25 cellular contexts compared by ENCODE assay signal in genomic region chr14:35078082-35078481, GRCh38.
"Had no signal": no experiment of that assay in that cellular context is flagged by ENCODE, and none has a peak within 500 bp of the region (broad histone marks: within the 10 kb centered on the region; RNA-seq: fewer than 3 reads in every experiment).

No MANE protein-coding gene starts in this region.

- H3K9me3 ChIP-seq: ascending aorta, body of pancreas, SJSA1 had no signal

- H3K4me1 ChIP-seq: ascending aorta, body of pancreas, SJSA1 had no signal

- DNase-seq: activated CD4-positive, alpha-beta T cell treated with anti-CD3 and anti-CD28 coated beads for 4 hours; activated CD8-positive, alpha-beta memory T cell treated with anti-CD3 and anti-CD28 coated beads, Interleukin-2, amount 50 U/mL, for 4 hours; activated CD8-positive, alpha-beta T cell treated with anti-CD3 and anti-CD28 coated beads for 36 hours; activated naive CD8-positive, alpha-beta T cell treated with anti-CD3 and anti-CD28 coated beads, Interleukin-2, amount 50 U/mL, for 24 hours; activated T-cell treated with anti-CD3 and anti-CD28 coated beads, Interleukin-2, amount 50 U/mL, for 72 hours; amniotic stem cell; body of pancreas; central memory CD4-positive, alpha-beta T cell; Karpas-422; NCI-H1930; NCI-H2171 treated with DMSO at 0.1 percent for 48 hours; NCI-H226; NCI-H526 treated with DMSO at 0.1 percent for 48 hours; NCI-H82; OCI-M1; SHP77; SW 1271 had no signal

- H3K27me3 ChIP-seq: ascending aorta, body of pancreas, SJSA1 had no signal

- H3K4me3 ChIP-seq: ascending aorta, body of pancreas, K562, SJSA1 had no signal

- ATAC-seq: activated CD4-positive, CD25-positive, alpha-beta regulatory T cell treated with anti-CD3 and anti-CD28 coated beads, Interleukin-2, amount 50 U/mL, for 24 hours; activated CD8-positive, alpha-beta T cell treated with anti-CD3 and anti-CD28 coated beads for 36 hours; activated naive CD4-positive, alpha-beta T cell treated with anti-CD3 and anti-CD28 coated beads, Interleukin-2, amount 50 U/mL, for 72 hours; activated naive CD8-positive, alpha-beta T cell treated with anti-CD3 and anti-CD28 coated beads, Interleukin-2, amount 50 U/mL, for 24 hours; activated T-cell treated with anti-CD3 and anti-CD28 coated beads, Interleukin-2, amount 50 U/mL, for 72 hours; body of pancreas; K562; Panc1; SK-N-SH treated with all-trans-retinoic acid at 6 μM for 48 hours had no signal

- H3K27ac ChIP-seq: ascending aorta, body of pancreas, RWPE1, SJSA1 had no signal
